In the genomic region with DNA sequence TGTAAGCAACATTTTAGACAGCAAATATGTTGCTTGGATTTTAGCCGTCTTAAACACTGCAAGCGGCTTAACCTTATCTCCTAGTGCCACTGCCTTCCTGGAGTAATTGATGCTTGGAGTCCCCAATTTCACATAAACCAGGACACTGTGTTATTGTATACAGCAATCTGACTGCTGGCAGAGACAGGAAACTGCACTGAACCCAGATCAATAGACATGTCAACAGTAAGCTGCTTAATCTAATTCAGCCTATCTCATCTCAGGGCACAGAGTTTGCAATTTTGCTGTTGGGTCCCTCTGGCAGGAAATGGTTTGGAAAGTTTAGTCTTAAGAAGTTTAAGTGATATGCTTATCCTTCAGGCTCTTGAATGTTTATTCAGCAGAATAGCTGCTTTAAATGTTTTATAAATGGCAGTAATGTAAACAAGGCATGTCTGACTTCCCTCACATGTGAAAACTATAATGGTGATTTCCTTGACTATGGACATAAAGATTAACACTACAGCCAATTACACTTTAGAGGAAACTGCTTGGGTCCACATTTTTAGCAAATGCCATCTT, we compare ENCODE assay signal across 32 cellular contexts.
DNase-seq lines count a peak whose midpoint lies in the region; ATAC-seq, FAIRE-seq and TF ChIP-seq lines count a peak whose summit lies in the region.
"Had no signal": no experiment of that assay in that cellular context is flagged by ENCODE, and none has a peak within 500 bp of the region (broad histone marks: within the 10 kb centered on the region; RNA-seq: fewer than 3 reads in every experiment).

No MANE protein-coding gene starts in this region.

- no peaks in the 10 kb centered on the region for H3K9me3 ChIP-seq in mesodermal cell (ENCODE audit: control insufficient read depth, low read length)
- H3K9me3 ChIP-seq: BLaER1 treated with 17β-estradiol and CSF1 and Interleukin-3, amounts not matched to agents 10 nM and 100 nM; HAP-1; left ventricle myocardium inferior; neutrophil; stomach; uterus had no signal

- no peaks in the 10 kb centered on the region for H3K36me3 Mint-ChIP-seq in WTC11
- H3K36me3 Mint-ChIP-seq: activated naive CD8-positive, alpha-beta T cell treated with anti-CD3 and anti-CD28 coated beads for 36 hours; IgD-negative memory B cell; naive B cell had no signal

- POLR2A ChIA-PET in WTC11 (lab: Charles Lee): no interaction called here

- H3K4me3 Mint-ChIP-seq in WTC11: no peak overlapping the region
- H3K4me3 Mint-ChIP-seq: activated naive CD8-positive, alpha-beta T cell treated with anti-CD3 and anti-CD28 coated beads for 36 hours; activated T-cell treated with anti-CD3 and anti-CD28 coated beads, Interleukin-2, amount 50 U/mL, for 24 hours; IgD-negative memory B cell; mesothelial cell of epicardium; naive B cell had no signal

- TF ChIP-seq CTCF in D721Med (IDR thresholded peaks at IDR 0.05; ENCODE audit: insufficient read depth, missing control alignments) (no peak), bronchial epithelial cell (IDR thresholded peaks at IDR 0.05; ENCODE audit: insufficient read depth, low read length, severe bottlenecking) (no peak), WTC11 (IDR thresholded peaks at IDR 0.05) (no peak)

- peaks cover 11% of the 10 kb centered on the region for H3K4me1 Mint-ChIP-seq in WTC11
- H3K4me1 Mint-ChIP-seq: IgD-negative memory B cell, naive B cell had no signal

- H3K4me3 ChIP-seq in bronchial epithelial cell (ENCODE audit: low read depth, low read length) (no peak overlapping the region), mesodermal cell (ENCODE audit: extremely low read depth, insufficient read depth, low read length, poor library complexity, severe bottlenecking) (no peak overlapping the region)
- H3K4me3 ChIP-seq: BLaER1 treated with 17β-estradiol and CSF1 and Interleukin-3, amounts not matched to agents 10 nM and 100 nM; coronary artery; HAP-1; left ventricle myocardium inferior; stomach; uterus had no signal

- no peak overlapping the region for H3K27ac Mint-ChIP-seq in WTC11
- H3K27ac Mint-ChIP-seq: activated naive CD8-positive, alpha-beta T cell treated with anti-CD3 and anti-CD28 coated beads for 36 hours; activated T-cell treated with anti-CD3 and anti-CD28 coated beads, Interleukin-2, amount 50 U/mL, for 24 hours; IgD-negative memory B cell; mesothelial cell of epicardium; naive B cell had no signal

- 78 to 80% methylated on average over 1 to 2 of the region's 2 CpGs for WGBS in mesodermal cell (ENCODE audit: insufficient coverage in 2 of 2), 2 experiments

- DNase-seq in D721Med (ENCODE audit: insufficient read length, low spot score): no peak
- DNase-seq in NCI-H69 (lab: John Stamatoyannopoulos, UW): peak; percentile 9
- DNase-seq in bronchial epithelial cell (ENCODE audit: low read depth): no peak
- no peak for DNase-seq in medulla oblongata (ENCODE audit: extremely low spot score)
- no peak for DNase-seq in WTC11 (ENCODE audit: low spot score)
- DNase-seq: activated effector memory CD4-positive, alpha-beta T cell treated with anti-CD3 and anti-CD28 coated beads, Interleukin-2, amount 50 U/mL, for 16 hours; activated naive CD8-positive, alpha-beta T cell treated with anti-CD3 and anti-CD28 coated beads for 36 hours; activated T-cell treated with anti-CD3 and anti-CD28 coated beads, Interleukin-2, amount 50 U/mL, for 24 hours; aorta; COR-L47; DMS53; effector CD8-positive, alpha-beta T cell; GDM1; left ventricle myocardium inferior; naive B cell; NCI-H1694 treated with DMSO at 0.1 percent for 48 hours; NCI-H2171; NCI-H510A; stimulated activated CD4-positive, alpha-beta T cell treated with anti-CD3 and anti-CD28 coated beads, Interleukin-4, amount 100 ng/mL, for 1 hour; stomach; T1000; uterus had no signal

- peak; percentile 78 for FAIRE-seq in D721Med (lab: Jason Lieb, UNC)
- peak; percentile 82 for FAIRE-seq in bronchial epithelial cell (lab: Jason Lieb, UNC)
- FAIRE-seq: islet of Langerhans had no signal

- H3K36me3 ChIP-seq in bronchial epithelial cell (ENCODE audit: control insufficient read depth, insufficient read depth, low read length): no peaks in the 10 kb centered on the region
- no peaks in the 10 kb centered on the region for H3K36me3 ChIP-seq in mesodermal cell (ENCODE audit: control insufficient read depth, insufficient read depth, low read length)
- H3K36me3 ChIP-seq: HAP-1, left ventricle myocardium inferior, neutrophil, stomach, uterus had no signal

- H3K27me3 Mint-ChIP-seq in WTC11 (ENCODE audit: low read depth): no peaks in the 10 kb centered on the region
- H3K27me3 Mint-ChIP-seq: activated naive CD8-positive, alpha-beta T cell treated with anti-CD3 and anti-CD28 coated beads for 36 hours; activated T-cell treated with anti-CD3 and anti-CD28 coated beads, Interleukin-2, amount 50 U/mL, for 24 hours; IgD-negative memory B cell; naive B cell had no signal

- no peaks in the 10 kb centered on the region for H3K4me1 ChIP-seq in mesodermal cell (ENCODE audit: control insufficient read depth, insufficient read depth, low read length, poor library complexity, severe bottlenecking)
- H3K4me1 ChIP-seq: BLaER1 treated with 17β-estradiol and CSF1 and Interleukin-3, amounts not matched to agents 10 nM and 100 nM; HAP-1; left ventricle myocardium inferior; uterus had no signal

- H3K27ac ChIP-seq in mesodermal cell (ENCODE audit: low read depth, low read length, severe bottlenecking): peak overlapping the region; percentile 68
- H3K27ac ChIP-seq: BLaER1 treated with 17β-estradiol and CSF1 and Interleukin-3, amounts not matched to agents 10 nM and 100 nM; coronary artery; left ventricle myocardium inferior; neutrophil; stomach; uterus had no signal

- no peaks in the 10 kb centered on the region for H3K9me3 Mint-ChIP-seq in WTC11
- H3K9me3 Mint-ChIP-seq: activated naive CD8-positive, alpha-beta T cell treated with anti-CD3 and anti-CD28 coated beads for 36 hours; activated T-cell treated with anti-CD3 and anti-CD28 coated beads, Interleukin-2, amount 50 U/mL, for 24 hours; mesothelial cell of epicardium; naive B cell had no signal

- no peaks in the 10 kb centered on the region for H3K27me3 ChIP-seq in bronchial epithelial cell (ENCODE audit: control insufficient read depth, insufficient read depth, low read length)
- H3K27me3 ChIP-seq: BLaER1 treated with 17β-estradiol and CSF1 and Interleukin-3, amounts not matched to agents 10 nM and 100 nM; neutrophil; stomach; uterus had no signal

- ATAC-seq in HG03135 (IDR thresholded peaks at IDR 0.05; ENCODE audit: unreplicated experiment): no peak
- no peak for ATAC-seq in WTC11
- ATAC-seq: sciatic nerve had no signal

- CTCF ChIA-PET in WTC11 (lab: Charles Lee): no interaction called here

TF ChIP-seq in WTC11, 78 proteins besides CTCF, POLR2A, EP300 and RAD21:
- TF ChIP-seq GRHL2 (CRISPR knock-in tag; IDR thresholded peaks at IDR 0.05; ENCODE audit: insufficient replicate concordance, severe bottlenecking) (no peak), JAZF1 (CRISPR knock-in tag; IDR thresholded peaks at IDR 0.05) (no peak), OVOL2 (CRISPR knock-in tag; IDR thresholded peaks at IDR 0.05; ENCODE audit: borderline replicate concordance) (no peak), MXD4 (CRISPR knock-in tag; IDR thresholded peaks at IDR 0.05; ENCODE audit: borderline replicate concordance) (no peak)
- TF ChIP-seq, protein P1, sequence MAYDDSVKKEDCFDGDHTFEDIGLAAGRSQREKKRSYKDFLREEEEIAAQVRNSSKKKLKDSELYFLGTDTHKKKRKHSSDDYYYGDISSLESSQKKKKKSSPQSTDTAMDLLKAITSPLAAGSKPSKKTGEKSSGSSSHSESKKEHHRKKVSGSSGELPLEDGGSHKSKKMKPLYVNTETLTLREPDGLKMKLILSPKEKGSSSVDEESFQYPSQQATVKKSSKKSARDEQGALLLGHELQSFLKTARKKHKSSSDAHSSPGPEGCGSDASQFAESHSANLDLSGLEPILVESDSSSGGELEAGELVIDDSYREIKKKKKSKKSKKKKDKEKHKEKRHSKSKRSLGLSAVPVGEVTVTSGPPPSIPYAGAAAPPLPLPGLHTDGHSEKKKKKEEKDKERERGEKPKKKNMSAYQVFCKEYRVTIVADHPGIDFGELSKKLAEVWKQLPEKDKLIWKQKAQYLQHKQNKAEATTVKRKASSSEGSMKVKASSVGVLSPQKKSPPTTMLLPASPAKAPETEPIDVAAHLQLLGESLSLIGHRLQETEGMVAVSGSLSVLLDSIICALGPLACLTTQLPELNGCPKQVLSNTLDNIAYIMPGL (CRISPR knock-in tag; IDR thresholded peaks at IDR 0.05): no peak
- TF ChIP-seq, protein P2, sequence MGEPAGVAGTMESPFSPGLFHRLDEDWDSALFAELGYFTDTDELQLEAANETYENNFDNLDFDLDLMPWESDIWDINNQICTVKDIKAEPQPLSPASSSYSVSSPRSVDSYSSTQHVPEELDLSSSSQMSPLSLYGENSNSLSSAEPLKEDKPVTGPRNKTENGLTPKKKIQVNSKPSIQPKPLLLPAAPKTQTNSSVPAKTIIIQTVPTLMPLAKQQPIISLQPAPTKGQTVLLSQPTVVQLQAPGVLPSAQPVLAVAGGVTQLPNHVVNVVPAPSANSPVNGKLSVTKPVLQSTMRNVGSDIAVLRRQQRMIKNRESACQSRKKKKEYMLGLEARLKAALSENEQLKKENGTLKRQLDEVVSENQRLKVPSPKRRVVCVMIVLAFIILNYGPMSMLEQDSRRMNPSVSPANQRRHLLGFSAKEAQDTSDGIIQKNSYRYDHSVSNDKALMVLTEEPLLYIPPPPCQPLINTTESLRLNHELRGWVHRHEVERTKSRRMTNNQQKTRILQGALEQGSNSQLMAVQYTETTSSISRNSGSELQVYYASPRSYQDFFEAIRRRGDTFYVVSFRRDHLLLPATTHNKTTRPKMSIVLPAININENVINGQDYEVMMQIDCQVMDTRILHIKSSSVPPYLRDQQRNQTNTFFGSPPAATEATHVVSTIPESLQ (CRISPR knock-in tag; IDR thresholded peaks at IDR 0.05): no peak
